ENCODE assay signal across 10 cellular contexts in genomic region chr7:24882989-24883631, GRCh38.
A peak's percentile ranks its signal among the peaks of the same experiment; 100 is the strongest.
DNase-seq lines count a peak whose midpoint lies in the region; ATAC-seq and TF ChIP-seq lines count a peak whose summit lies in the region.
"Had no signal": no experiment of that assay in that cellular context is flagged by ENCODE, and none has a peak within 500 bp of the region (broad histone marks: within the 10 kb centered on the region; RNA-seq: fewer than 3 reads in every experiment).

No MANE protein-coding gene starts in this region.

- no peak overlapping the region for H3K4me3 ChIP-seq in RWPE2 (ENCODE audit: severe bottlenecking)
- H3K4me3 ChIP-seq in fibroblast of mammary gland (ENCODE audit: control insufficient read depth, low read depth, low read length) = no peak overlapping the region

- H3K27me3 ChIP-seq in RWPE2 (ENCODE audit: insufficient read depth, poor library complexity, severe bottlenecking) = no peaks in the 10 kb centered on the region

- peak; percentile 64 to 75 for ATAC-seq in activated CD4-positive, CD25-positive, alpha-beta regulatory T cell treated with anti-CD3 and anti-CD28 coated beads, Interleukin-2, amount 50 U/mL, for 24 hours
- peak; percentile 88 for ATAC-seq in RWPE2 (ENCODE audit: low read depth)
- no peak for ATAC-seq in GM19023 (IDR thresholded peaks at IDR 0.05; ENCODE audit: unreplicated experiment)

- TF ChIP-seq CTCF in RWPE2 (IDR thresholded peaks at IDR 0.05; ENCODE audit: poor library complexity, severe bottlenecking) = no peak
- no peak for TF ChIP-seq CTCF in fibroblast of mammary gland (conservative IDR thresholded peaks at IDR 0.05; ENCODE audit: control insufficient read depth, insufficient read depth, low read depth, low read length)

- peaks cover 17% of the 10 kb centered on the region for H3K36me3 ChIP-seq in RWPE2 (ENCODE audit: low read depth)

- no peak for DNase-seq in activated CD4-positive, CD25-positive, alpha-beta regulatory T cell treated with anti-CD3 and anti-CD28 coated beads, Interleukin-2, amount 50 U/mL, for 72 hours
- DNase-seq in RWPE2 (ENCODE audit: low spot score) = no peak
- peak; percentile 97 for DNase-seq in fibroblast of mammary gland (ENCODE audit: low read depth)
- DNase-seq in stimulated activated CD4-positive, alpha-beta T cell treated with anti-CD3 and anti-CD28 coated beads, Interleukin-4, amount 100 ng/mL, for 1 hour = peak; percentile 19
- no peak for DNase-seq in NCI-H748 (lab: John Stamatoyannopoulos, UW; ENCODE audit: unreplicated experiment)
- no peak for DNase-seq in Kasumi-1 (lab: John Stamatoyannopoulos, UW)
- DNase-seq: NCI-H2029 had no signal

- H3K27ac ChIP-seq in RWPE2 (ENCODE audit: poor library complexity, severe bottlenecking) = peak overlapping the region; percentile 10
- H3K27ac ChIP-seq: C4-2B had no signal

- peaks cover 11% of the 10 kb centered on the region for H3K4me1 ChIP-seq in RWPE2 (ENCODE audit: insufficient read depth, poor library complexity, severe bottlenecking)

- H3K9me3 ChIP-seq in RWPE2 (ENCODE audit: severe bottlenecking) = no peaks in the 10 kb centered on the region

Comparison
In these comparisons a context has a peak if more than half of its experiments do, and no peak if none do; other contexts are left out.
1. DNase-seq: peak in fibroblast of mammary gland (single experiment) and stimulated activated CD4-positive, alpha-beta T cell treated with anti-CD3 and anti-CD28 coated beads, Interleukin-4, amount 100 ng/mL, for 1 hour (single experiment); none in activated CD4-positive, CD25-positive, alpha-beta regulatory T cell treated with anti-CD3 and anti-CD28 coated beads, Interleukin-2, amount 50 U/mL, for 72 hours (single experiment), RWPE2 (single experiment), NCI-H748 (single experiment) and Kasumi-1 (0 of 2).